In genomic region chr11:76682681-76683080, GRCh38 we compare ENCODE assay signal across 28 cellular contexts.
"Had no signal": no experiment of that assay in that cellular context is flagged by ENCODE, and none has a peak within 500 bp of the region (broad histone marks: within the 10 kb centered on the region; RNA-seq: fewer than 3 reads in every experiment).

No MANE protein-coding gene starts in this region.

- H3K4me2 ChIP-seq: SK-N-SH had no signal

- H3K4me1 ChIP-seq: SJCRH30 had no signal

- H3K9me3 ChIP-seq: ascending aorta, body of pancreas, SJCRH30, SK-N-SH had no signal

- ATAC-seq: activated naive CD4-positive, alpha-beta T cell treated with anti-CD3 and anti-CD28 coated beads, Interleukin-2, amount 50 U/mL, for 72 hours; activated naive CD8-positive, alpha-beta T cell treated with anti-CD3 and anti-CD28 coated beads, Interleukin-2, amount 50 U/mL, for 24 hours; activated T-cell treated with anti-CD3 and anti-CD28 coated beads, Interleukin-2, amount 50 U/mL, for 4 hours; body of pancreas; Panc1 had no signal

- H3K4me3 ChIP-seq: ascending aorta, body of pancreas, SJCRH30 had no signal

- H3K9me3 Mint-ChIP-seq: activated CD4-positive, alpha-beta memory T cell treated with anti-CD3 and anti-CD28 coated beads for 36 hours; activated CD4-positive, alpha-beta T cell treated with anti-CD3 and anti-CD28 coated beads, Interleukin-2, amount 10 ng/mL, durations not matched to agents 7 days and 5 days; activated naive CD4-positive, alpha-beta T cell treated with anti-CD3 and anti-CD28 coated beads, Interleukin-2, amount 50 U/mL, for 72 hours; activated naive CD8-positive, alpha-beta T cell treated with anti-CD3 and anti-CD28 coated beads, Interleukin-2, amount 50 U/mL, for 24 hours; activated T-cell treated with anti-CD3 and anti-CD28 coated beads, Interleukin-2, amount 50 U/mL, for 4 hours had no signal

- DNase-seq: activated CD4-positive, alpha-beta memory T cell treated with anti-CD3 and anti-CD28 coated beads for 36 hours; activated CD4-positive, alpha-beta T cell treated with anti-CD3 and anti-CD28 coated beads, Interleukin-2, amount 10 ng/mL, durations not matched to agents 7 days and 5 days; activated CD4-positive, CD25-positive, alpha-beta regulatory T cell; activated CD8-positive, alpha-beta memory T cell treated with anti-CD3 and anti-CD28 coated beads for 24 hours; activated effector memory CD4-positive, alpha-beta T cell treated with anti-CD3 and anti-CD28 coated beads, Interleukin-2, amount 50 U/mL, for 16 hours; activated naive CD4-positive, alpha-beta T cell treated with Interleukin-2 at 50 U/mL for 16 hours; activated naive CD8-positive, alpha-beta T cell treated with anti-CD3 and anti-CD28 coated beads, Interleukin-2, amount 50 U/mL, for 24 hours; activated T-cell treated with anti-CD3 and anti-CD28 coated beads, Interleukin-2, amount 50 U/mL, for 4 hours; amniotic stem cell; body of pancreas; central memory CD4-positive, alpha-beta T cell; MM.1S; NCI-H1105 treated with DMSO at 0.1 percent for 48 hours; NCI-H146; NCI-H187 treated with DMSO at 0.1 percent for 48 hours; NCI-H2081 treated with DMSO at 0.1 percent for 48 hours; NCI-H526 treated with DMSO at 0.1 percent for 48 hours; OCI-M1; Right ventricle myocardium superior; RPMI8226; SJCRH30; SK-N-SH; T-helper 1 cell had no signal

- H3K36me3 Mint-ChIP-seq: activated CD4-positive, alpha-beta memory T cell treated with anti-CD3 and anti-CD28 coated beads for 36 hours; activated naive CD4-positive, alpha-beta T cell treated with anti-CD3 and anti-CD28 coated beads, Interleukin-2, amount 50 U/mL, for 72 hours had no signal

- H3K9me2 ChIP-seq: SK-N-SH had no signal

- H3K4me3 Mint-ChIP-seq: activated CD4-positive, alpha-beta memory T cell treated with anti-CD3 and anti-CD28 coated beads for 36 hours; activated CD4-positive, alpha-beta T cell treated with anti-CD3 and anti-CD28 coated beads, Interleukin-2, amount 10 ng/mL, durations not matched to agents 7 days and 5 days; activated naive CD8-positive, alpha-beta T cell treated with anti-CD3 and anti-CD28 coated beads, Interleukin-2, amount 50 U/mL, for 24 hours; activated T-cell treated with anti-CD3 and anti-CD28 coated beads, Interleukin-2, amount 50 U/mL, for 4 hours had no signal

- H3K27ac ChIP-seq: ascending aorta, body of pancreas, SJCRH30, VCaP had no signal

- H3K27ac Mint-ChIP-seq: activated CD4-positive, alpha-beta memory T cell treated with anti-CD3 and anti-CD28 coated beads for 36 hours; activated CD4-positive, alpha-beta T cell treated with anti-CD3 and anti-CD28 coated beads, Interleukin-2, amount 10 ng/mL, durations not matched to agents 7 days and 5 days; activated naive CD4-positive, alpha-beta T cell treated with anti-CD3 and anti-CD28 coated beads, Interleukin-2, amount 50 U/mL, for 72 hours; activated naive CD8-positive, alpha-beta T cell treated with anti-CD3 and anti-CD28 coated beads, Interleukin-2, amount 50 U/mL, for 24 hours had no signal

- FAIRE-seq: bronchial epithelial cell had no signal

- H3K36me3 ChIP-seq: ascending aorta, SJCRH30 had no signal
